Comparison of ENCODE assay signal across 23 cellular contexts in the genomic region with DNA sequence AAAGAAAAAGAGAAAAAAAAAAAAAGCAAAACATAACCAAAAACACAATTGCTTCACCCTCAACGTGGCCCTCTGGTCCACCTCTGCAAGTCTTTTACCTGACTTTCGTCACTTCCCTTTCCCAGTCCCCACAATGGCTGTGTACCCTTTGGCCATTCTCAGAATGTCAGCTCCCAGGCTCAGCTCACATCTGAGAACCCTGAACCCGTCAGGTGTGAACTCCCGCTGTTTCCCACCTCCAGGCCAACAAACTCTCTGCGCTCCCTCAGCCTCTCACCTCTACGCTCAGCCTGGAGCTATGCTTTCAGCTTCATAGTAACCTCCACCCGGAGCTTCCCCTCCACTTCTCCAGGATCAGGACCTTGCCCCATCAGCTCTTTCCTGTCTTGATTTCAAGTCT. TPM values are rescaled to one million over a fixed set of nuclear protein-coding genes. Genes with fewer than 3 reads are reported as not detected.
DNase-seq lines count a peak whose midpoint lies in the region; ATAC-seq and TF ChIP-seq lines count a peak whose summit lies in the region.
"Had no signal": no experiment of that assay in that cellular context is flagged by ENCODE, and none has a peak within 500 bp of the region (broad histone marks: within the 10 kb centered on the region; RNA-seq: fewer than 3 reads in every experiment).

No MANE protein-coding gene starts in this region.

- H3K27me3 ChIP-seq in left ventricle myocardium inferior (ENCODE audit: low read depth) (no peaks in the 10 kb centered on the region), subcutaneous abdominal adipose tissue (ENCODE audit: control insufficient read depth in 5 of 5, insufficient read depth in 4 of 5, low read length in 5 of 5) (no peaks in the 10 kb centered on the region), SK-N-SH (ENCODE audit: insufficient read depth) (no peaks in the 10 kb centered on the region)

- H3K4me1 ChIP-seq in left ventricle myocardium inferior (no peaks in the 10 kb centered on the region), subcutaneous abdominal adipose tissue (ENCODE audit: control insufficient read depth in 5 of 5, insufficient read depth in 5 of 5, low read length in 5 of 5) (peaks cover 5 to 18% (median 14%) of the 10 kb centered on the region in 5 donors), SK-N-SH (ENCODE audit: control insufficient read depth in 1 of 2, insufficient read depth in 2 of 2, low read depth in 1 of 2, low read length in 1 of 2) (no peaks in the 10 kb centered on the region)

- CTCF ChIA-PET in WTC11 (lab: Charles Lee) (interaction anchor here (0.7 to 2.1 kb wide), 5 partner anchors 10 to 54 kb away, joined by 3 to 6 read pairs (median 4); no protein-coding TSS in a partner anchor), SK-N-SH (lab: Yijun Ruan, JAX) (interaction anchor here (0.9 to 1.8 kb wide), 3 partner anchors 23 to 304 kb away, joined by 3 to 5 read pairs (median 4); no protein-coding TSS in a partner anchor)

- H4K20me1 ChIP-seq in SK-N-SH (ENCODE audit: insufficient read depth), result no peaks in the 10 kb centered on the region

- H3K27me3 Mint-ChIP-seq in WTC11 (ENCODE audit: low read depth) (peaks cover 8% of the 10 kb centered on the region), neural crest cell (ENCODE audit: low read depth) (no peaks in the 10 kb centered on the region)
- H3K27me3 Mint-ChIP-seq: IgD-negative memory B cell had no signal

- no peak overlapping the region for H3K4me2 ChIP-seq in SK-N-SH

- H3K4me1 Mint-ChIP-seq in WTC11 (peaks cover 11% of the 10 kb centered on the region), neural crest cell (no peaks in the 10 kb centered on the region)

- H3K9me3 Mint-ChIP-seq in WTC11 (peaks cover 39% of the 10 kb centered on the region), neural crest cell (peaks cover 18% of the 10 kb centered on the region)

- H3K27ac Mint-ChIP-seq in WTC11 (peak overlapping the region; percentile 48), neural crest cell (ENCODE audit: unreplicated experiment) (peak overlapping the region; percentile 47)

- H2AFZ ChIP-seq in SK-N-SH (ENCODE audit: low read depth), result no peak overlapping the region

- H3K4me3 Mint-ChIP-seq in WTC11 (no peak overlapping the region), neural crest cell (no peak overlapping the region)
- H3K4me3 Mint-ChIP-seq: IgD-negative memory B cell had no signal

- ATAC-seq in left ventricle myocardium superior, result no peak
- no peak for ATAC-seq in WTC11
- ATAC-seq in HG02973 (IDR thresholded peaks at IDR 0.05; ENCODE audit: unreplicated experiment), result no peak
- ATAC-seq: PC-3, SK-N-SH treated with all-trans-retinoic acid at 6 μM for 48 hours had no signal

- H3K9me3 ChIP-seq in left ventricle myocardium inferior (replicated peaks), result peaks cover 32% of the 10 kb centered on the region
- H3K9me3 ChIP-seq in subcutaneous abdominal adipose tissue (ENCODE audit: control insufficient read depth in 5 of 5, low read length in 5 of 5), result peaks cover 6 to 23% (median 19%) of the 10 kb centered on the region in 5 donors
- 0 out of 2 replicates have a peak, but pooled peaks cover 7% of the 10 kb centered on the region for H3K9me3 ChIP-seq in SK-N-SH

- no peak for TF ChIP-seq EP300 in SK-N-SH (IDR thresholded peaks at IDR 0.05; ENCODE audit: borderline replicate concordance in 1 of 2, low read depth in 1 of 2, low read length in 1 of 2)

- H3K9ac ChIP-seq in subcutaneous abdominal adipose tissue (ENCODE audit: low read length in 5 of 5) (peak overlapping the region in 1 of 5 donors; percentile 30), SK-N-SH (no peak overlapping the region)

- WGBS in SK-N-SH (ENCODE audit: low lambda C conversion rate), result 93% methylated on average over 6 of the region's 7 CpGs

- TF ChIP-seq RAD21 in SK-N-SH (IDR thresholded peaks at IDR 0.05; ENCODE audit: low read length), result no peak

- POLR2A ChIA-PET in WTC11 (lab: Charles Lee), result interaction anchor here (0.7 to 1.3 kb wide), 2 partner anchors 29 to 76 kb away, joined by 3 read pairs; a partner anchor contains a TSS
- POLR2A ChIA-PET in SK-N-SH (lab: Yijun Ruan, JAX), result no interaction called here

- H3K36me3 ChIP-seq in left ventricle myocardium inferior (peaks cover 33% of the 10 kb centered on the region), subcutaneous abdominal adipose tissue (ENCODE audit: control insufficient read depth in 5 of 5, insufficient read depth in 5 of 5, low read length in 5 of 5) (peaks cover 0 to 30% (median 26%) of the 10 kb centered on the region in 5 donors), SK-N-SH (replicated peaks in 1 of 2; ENCODE audit: control insufficient read depth in 1 of 2, insufficient read depth in 2 of 2, low read length in 1 of 2) (peaks cover 24 to 43% of the 10 kb centered on the region in 2 experiments)

- TF ChIP-seq CTCF in left ventricle myocardium inferior (IDR thresholded peaks at IDR 0.05; ENCODE audit: borderline replicate concordance), result no peak
- TF ChIP-seq CTCF in WTC11 (IDR thresholded peaks at IDR 0.05), result no peak
- no peak for TF ChIP-seq CTCF in neural crest cell (conservative IDR thresholded peaks at IDR 0.05)
- TF ChIP-seq CTCF in SK-N-SH (IDR thresholded peaks at IDR 0.05), result no peak

- peaks cover 64% of the 10 kb centered on the region for H3K36me3 Mint-ChIP-seq in WTC11
- H3K36me3 Mint-ChIP-seq in neural crest cell (ENCODE audit: low read depth), result peaks cover 54% of the 10 kb centered on the region

- DNase-seq in left ventricle myocardium inferior (no peak), left ventricle myocardium superior (no peak), WTC11 (ENCODE audit: low spot score) (no peak), neural crest cell (ENCODE audit: low read depth, low spot score) (no peak), NCI-H2107 treated with DMSO at 0.1 percent for 48 hours (lab: John Stamatoyannopoulos, UW; ENCODE audit: unreplicated experiment) (no peak), SK-N-SH (no peak)
- DNase-seq: EL, GF-D8, H7, Karpas-422, MV-4-11, NCI-H1694, NCI-H2081, NCI-H446, NCI-H526 treated with DMSO at 0.1 percent for 48 hours, PC-3, RPMI8226, SIG-M5 had no signal

- peaks cover 2% of the 10 kb centered on the region for H3F3A ChIP-seq in SK-N-SH (replicated peaks; ENCODE audit: insufficient read depth)

- peak overlapping the region; percentile 8 for H3K27ac ChIP-seq in left ventricle myocardium inferior (replicated peaks)
- peak overlapping the region; percentile 52 for H3K27ac ChIP-seq in subcutaneous abdominal adipose tissue (ENCODE audit: low read depth, low read length)
- no peak overlapping the region for H3K27ac ChIP-seq in SK-N-SH (ENCODE audit: low read depth in 2 of 2, low read length in 1 of 2)
- H3K27ac ChIP-seq: C4-2B had no signal

- intact Hi-C loops in left ventricle myocardium inferior (cut with micrococcal nuclease) (no loop called here), left ventricle myocardium superior (cut with micrococcal nuclease) (no loop called here)

- H3K4me3 ChIP-seq in left ventricle myocardium inferior (no peak overlapping the region), subcutaneous abdominal adipose tissue (ENCODE audit: low read depth in 1 of 5, low read length in 5 of 5) (no peak overlapping the region), SK-N-SH (ENCODE audit: low read depth in 2 of 2, low read length in 1 of 2) (no peak overlapping the region)

- H3K9me2 ChIP-seq in SK-N-SH, result no peaks in the 10 kb centered on the region

- H3K79me2 ChIP-seq in SK-N-SH (ENCODE audit: insufficient read depth), result no peaks in the 10 kb centered on the region; the same call in 1 of the 2 replicates

TF ChIP-seq in WTC11, 78 proteins besides CTCF, POLR2A, EP300 and RAD21 (continues in another document):
- no peak for TF ChIP-seq RORB (CRISPR knock-in tag; IDR thresholded peaks at IDR 0.05)
- no peak for TF ChIP-seq FOXK1 (CRISPR knock-in tag; IDR thresholded peaks at IDR 0.05)

TF ChIP-seq in SK-N-SH, 30 proteins besides CTCF, POLR2A, EP300 and RAD21 (continues in another document):
- TF ChIP-seq RFX5 (IDR thresholded peaks at IDR 0.05; ENCODE audit: low read length), result no peak
- TF ChIP-seq, protein P1, sequence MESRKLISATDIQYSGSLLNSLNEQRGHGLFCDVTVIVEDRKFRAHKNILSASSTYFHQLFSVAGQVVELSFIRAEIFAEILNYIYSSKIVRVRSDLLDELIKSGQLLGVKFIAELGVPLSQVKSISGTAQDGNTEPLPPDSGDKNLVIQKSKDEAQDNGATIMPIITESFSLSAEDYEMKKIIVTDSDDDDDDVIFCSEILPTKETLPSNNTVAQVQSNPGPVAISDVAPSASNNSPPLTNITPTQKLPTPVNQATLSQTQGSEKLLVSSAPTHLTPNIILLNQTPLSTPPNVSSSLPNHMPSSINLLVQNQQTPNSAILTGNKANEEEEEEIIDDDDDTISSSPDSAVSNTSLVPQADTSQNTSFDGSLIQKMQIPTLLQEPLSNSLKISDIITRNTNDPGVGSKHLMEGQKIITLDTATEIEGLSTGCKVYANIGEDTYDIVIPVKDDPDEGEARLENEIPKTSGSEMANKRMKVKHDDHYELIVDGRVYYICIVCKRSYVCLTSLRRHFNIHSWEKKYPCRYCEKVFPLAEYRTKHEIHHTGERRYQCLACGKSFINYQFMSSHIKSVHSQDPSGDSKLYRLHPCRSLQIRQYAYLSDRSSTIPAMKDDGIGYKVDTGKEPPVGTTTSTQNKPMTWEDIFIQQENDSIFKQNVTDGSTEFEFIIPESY (IDR thresholded peaks at IDR 0.05; ENCODE audit: borderline replicate concordance, low read depth), result no peak

RNA-seq across cellular contexts. Expression of a gene that starts 23.6 kb away (rescaled TPM):
- total RNA-seq in left ventricle myocardium inferior (7.4 TPM), left ventricle myocardium superior (6.4 TPM), WTC11 (2021) (39.6 to 51.9 TPM (median 44.4 TPM) in 3 replicates), neural crest cell (21.1 and 21.7 TPM in 2 replicates)
- 17.8 and 22.0 TPM in 2 replicates for polyA plus RNA-seq in SK-N-SH (2012; rRNA removed)
- 15.7 and 18.0 TPM in 2 replicates for polyA plus RNA-seq in SK-N-SH (2012; cell fraction: cytosol; rRNA removed)
- polyA plus RNA-seq in SK-N-SH (2012; cell fraction: nucleus; rRNA removed), result 19.0 and 25.0 TPM in 2 replicates

RNA-seq across cellular contexts. Expression of a gene that starts 29.7 kb away (rescaled TPM):
- 14.7 TPM for total RNA-seq in left ventricle myocardium inferior
- 10.5 TPM for total RNA-seq in left ventricle myocardium superior
- 21.2 to 22.6 TPM (median 21.4 TPM) in 3 replicates for total RNA-seq in WTC11 (2021)
- total RNA-seq in neural crest cell, result 47.1 and 53.2 TPM in 2 replicates
- polyA plus RNA-seq in SK-N-SH (2012; rRNA removed), result 32.9 and 49.6 TPM in 2 replicates
- polyA plus RNA-seq in SK-N-SH (2012; cell fraction: cytosol; rRNA removed), result 13.6 and 16.8 TPM in 2 replicates
- 178 and 185 TPM in 2 replicates for polyA plus RNA-seq in SK-N-SH (2012; cell fraction: nucleus; rRNA removed)

RNA-seq across cellular contexts. Expression of a gene that starts 33.6 kb away (rescaled TPM):
- 2.0 TPM for total RNA-seq in left ventricle myocardium inferior
- total RNA-seq in left ventricle myocardium superior, result 1.3 TPM
- total RNA-seq in WTC11 (2021), result 14.9 to 16.2 TPM (median 15.3 TPM) in 3 replicates
- total RNA-seq in neural crest cell, result 4.0 and 4.9 TPM in 2 replicates
- 5.3 and 6.5 TPM in 2 replicates for polyA plus RNA-seq in SK-N-SH (2012; rRNA removed)
- polyA plus RNA-seq in SK-N-SH (2012; cell fraction: cytosol; rRNA removed), result 4.3 and 5.8 TPM in 2 replicates
- polyA plus RNA-seq in SK-N-SH (2012; cell fraction: nucleus; rRNA removed), result 4.1 and 4.6 TPM in 2 replicates

Comparison
In these comparisons a context has a peak if more than half of its experiments do, and no peak if none do; other contexts are left out.
1. H3K27ac ChIP-seq: peak in left ventricle myocardium inferior (single experiment) and subcutaneous abdominal adipose tissue (single experiment); none in SK-N-SH (0 of 2).